14 cellular contexts compared by ENCODE assay signal in genomic region chr6:100126682-100127484, GRCh38.
DNase-seq lines count a peak whose midpoint lies in the region; ATAC-seq, FAIRE-seq and TF ChIP-seq lines count a peak whose summit lies in the region.
"Had no signal": no experiment of that assay in that cellular context is flagged by ENCODE, and none has a peak within 500 bp of the region (broad histone marks: within the 10 kb centered on the region; RNA-seq: fewer than 3 reads in every experiment).

No MANE protein-coding gene starts in this region.

- H3K9me3 ChIP-seq in mammary epithelial cell (replicated peaks; ENCODE audit: insufficient read depth, low read length) (no peaks in the 10 kb centered on the region), vagina (no peaks in the 10 kb centered on the region)

- intact Hi-C loops in mammary epithelial cell (cut with micrococcal nuclease) (no loop called here), vagina (cut with DNase I) (no loop called here)

- no peak overlapping the region for H2AFZ ChIP-seq in mammary epithelial cell (ENCODE audit: low read depth, low read length)

- in situ Hi-C loops in mammary epithelial cell (cut with MboI; ENCODE audit: low sequenced_read_pairs in 2 of 2), result no loop called here

- H3K4me1 ChIP-seq in mammary epithelial cell (ENCODE audit: insufficient read depth, low read length), result no peaks in the 10 kb centered on the region
- H3K4me1 ChIP-seq in vagina, result peaks cover 2% of the 10 kb centered on the region
- H3K4me1 ChIP-seq: gastroesophageal sphincter had no signal

- FAIRE-seq in H54 (lab: Jason Lieb, UNC), result no peak

- peak; percentile 2 to 16 for TF ChIP-seq CTCF in mammary epithelial cell (conservative IDR thresholded peaks at IDR 0.05 in 1 of 2, IDR thresholded peaks at IDR 0.05 in 1 of 2; ENCODE audit: extremely low read depth in 1 of 2, insufficient read depth in 1 of 2, low read depth in 1 of 2, low read length in 2 of 2)
- no peak for TF ChIP-seq CTCF in vagina (IDR thresholded peaks at IDR 0.05)

- DNase-seq in mammary epithelial cell, result no peak
- no peak for DNase-seq in vagina (ENCODE audit: extremely low spot score in 2 of 2)
- no peak for DNase-seq in H54 (ENCODE audit: insufficient read length, low spot score)
- DNase-seq in SHP77 (lab: John Stamatoyannopoulos, UW), result no peak
- DNase-seq: activated CD4-positive, alpha-beta T cell treated with anti-CD3 and anti-CD28 coated beads, Interleukin-2, amount 50 U/mL, for 4 hours; activated naive CD8-positive, alpha-beta T cell treated with anti-CD3 and anti-CD28 coated beads, Interleukin-2, amount 10 ng/mL, durations not matched to agents 7 days and 5 days; CD4-positive, alpha-beta memory T cell; dermis blood vessel endothelial cell; left colon had no signal

- no peaks in the 10 kb centered on the region for H3K27me3 ChIP-seq in mammary epithelial cell (ENCODE audit: insufficient read depth, low read length)
- no peaks in the 10 kb centered on the region for H3K27me3 ChIP-seq in vagina
- H3K27me3 ChIP-seq: gastroesophageal sphincter had no signal

- H3K4me2 ChIP-seq in mammary epithelial cell (ENCODE audit: insufficient read depth, low read depth, low read length), result no peak overlapping the region
- H3K4me2 ChIP-seq: smooth muscle cell had no signal

- H3K36me3 ChIP-seq in mammary epithelial cell (ENCODE audit: insufficient read depth, low read length), result no peaks in the 10 kb centered on the region
- H3K36me3 ChIP-seq in vagina, result no peaks in the 10 kb centered on the region
- H3K36me3 ChIP-seq: gastroesophageal sphincter had no signal

- no peak overlapping the region for H3K9ac ChIP-seq in mammary epithelial cell (ENCODE audit: insufficient read depth, low read length)

- ATAC-seq in GM18502 (IDR thresholded peaks at IDR 0.05; ENCODE audit: poor library complexity, unreplicated experiment) (peak; percentile 84), GM19452 (IDR thresholded peaks at IDR 0.05; ENCODE audit: unreplicated experiment) (peak; percentile 59), HG03439 (IDR thresholded peaks at IDR 0.05; ENCODE audit: unreplicated experiment) (peak; percentile 90)
- ATAC-seq: gastroesophageal sphincter, left colon had no signal

- H4K20me1 ChIP-seq in mammary epithelial cell (ENCODE audit: insufficient read depth, low read length), result no peaks in the 10 kb centered on the region

- H3K4me3 ChIP-seq in mammary epithelial cell (replicated peaks in 1 of 3; ENCODE audit: insufficient read depth in 1 of 3, low read depth in 2 of 3, low read length in 3 of 3) (no peak overlapping the region), vagina (no peak overlapping the region)
- H3K4me3 ChIP-seq: gastroesophageal sphincter, smooth muscle cell had no signal

- BruUV-seq in mammary epithelial cell (replicated peaks; lab: Mats Ljungman, UMichigan), result no TSS peak

- CTCF ChIA-PET in mammary epithelial cell (lab: Charles Lee; ENCODE audit: low non-redundant PET), result no interaction called here

- WGBS in mammary epithelial cell (ENCODE audit: low coverage, missing lambda C conversion rate), result 36% methylated on average over 8 of the region's 8 CpGs

- dilution Hi-C loops in mammary epithelial cell (cut with HindIII; ENCODE audit: low sequenced_read_pairs), result no loop called here

- H3K27ac ChIP-seq in mammary epithelial cell (ENCODE audit: insufficient read depth, low read depth, low read length) (no peak overlapping the region), vagina (no peak overlapping the region)
- H3K27ac ChIP-seq: gastroesophageal sphincter had no signal

- no peaks in the 10 kb centered on the region for H3K79me2 ChIP-seq in mammary epithelial cell (ENCODE audit: insufficient read depth, low read length)

- TF ChIP-seq POLR2A in vagina (IDR thresholded peaks at IDR 0.05) (no peak), H54 (IDR thresholded peaks at IDR 0.05; ENCODE audit: low read depth, low read length) (no peak)

Comparison
In these comparisons a context has a peak if more than half of its experiments do, and no peak if none do; other contexts are left out.
1. CTCF ChIP-seq: peak in mammary epithelial cell (2 of 2); none in vagina (0 of 3).
2. Peak in every context shown above with its lines, with median percentiles within 50 percentile points of each other: ATAC-seq.